8 cellular contexts compared by ENCODE assay signal in the genomic region with DNA sequence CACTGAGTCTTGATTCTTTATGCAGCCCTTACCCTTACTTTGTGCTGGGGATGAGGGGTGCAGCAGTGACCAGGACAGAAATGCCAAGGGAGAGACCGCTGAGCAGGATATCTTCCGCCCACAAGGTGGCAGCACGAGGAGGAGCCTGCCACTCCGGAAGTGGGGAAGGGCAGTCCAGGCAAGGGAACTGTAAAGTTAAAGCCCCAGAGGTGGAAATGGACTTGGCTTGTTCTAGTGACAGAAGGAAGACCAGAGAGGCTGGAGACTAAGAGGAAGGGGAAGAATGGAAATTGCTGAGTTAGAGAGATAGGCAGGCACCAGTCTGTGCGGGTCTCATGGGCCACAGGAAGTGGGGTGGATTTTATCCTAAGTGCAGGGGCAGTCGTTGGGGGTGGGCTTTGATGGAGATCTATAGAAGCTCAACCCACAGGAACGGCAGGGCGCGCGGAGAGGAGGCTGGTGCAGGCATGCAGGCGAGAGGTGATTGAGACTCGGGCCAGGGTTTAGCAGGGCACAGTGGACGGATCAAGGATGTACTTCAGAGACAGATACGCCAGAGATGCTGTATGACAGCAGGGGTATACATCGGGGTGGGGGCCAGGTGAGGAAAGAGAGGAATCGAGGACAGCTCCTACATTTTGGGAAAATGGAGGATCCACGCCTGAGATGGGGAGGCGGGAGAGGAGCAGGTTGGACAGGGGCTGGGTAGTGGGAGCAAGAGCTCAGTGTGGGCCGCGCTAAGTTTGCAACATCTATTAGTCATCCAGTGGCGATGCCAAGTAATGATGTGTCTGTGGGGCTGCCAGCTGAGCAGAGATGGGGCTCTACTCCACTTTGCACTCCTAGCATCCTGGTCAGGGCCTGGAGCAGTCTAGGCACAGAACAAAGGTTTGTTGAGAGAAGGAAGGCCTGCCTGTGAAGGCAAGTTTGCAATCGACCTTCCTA. TPM values are rescaled to one million over a fixed set of nuclear protein-coding genes. Genes with fewer than 3 reads are reported as not detected.
DNase-seq lines count a peak whose midpoint lies in the region; ATAC-seq and TF ChIP-seq lines count a peak whose summit lies in the region.

No MANE protein-coding gene starts in this region.

- POLR2A ChIA-PET in activated CD8-positive, alpha-beta T cell treated with anti-CD3 and anti-CD28 coated beads, Interleukin-2, amount 10 ng/mL, durations not matched to agents 7 days and 5 days (lab: Charles Lee): interaction anchor here (1.2 to 3.2 kb wide), 12 partner anchors 10 to 139 kb away, joined by 3 to 27 read pairs (median 5); partner anchors contain the start of genes ANKRD13D, POLD4 and PPP1CA

- no peaks in the 10 kb centered on the region for H3K9me3 Mint-ChIP-seq in activated CD8-positive, alpha-beta T cell treated with anti-CD3 and anti-CD28 coated beads, Interleukin-2, amount 10 ng/mL, durations not matched to agents 7 days and 5 days (ENCODE audit: insufficient read depth)
- H3K9me3 Mint-ChIP-seq in endodermal cell: no peaks in the 10 kb centered on the region
- H3K9me3 Mint-ChIP-seq in mesothelial cell of epicardium: no peaks in the 10 kb centered on the region
- no peaks in the 10 kb centered on the region for H3K9me3 Mint-ChIP-seq in stimulated activated naive CD8-positive, alpha-beta T cell treated with anti-CD3 and anti-CD28 coated beads, Interleukin-15, Interleukin-2, amounts not matched to agents 100 ng/mL and 50 ng/mL, for 24 hours

- H3K4me3 Mint-ChIP-seq in activated CD8-positive, alpha-beta T cell treated with anti-CD3 and anti-CD28 coated beads, Interleukin-2, amount 10 ng/mL, durations not matched to agents 7 days and 5 days: peak overlapping the region; percentile 51
- peak overlapping the region; percentile 45 for H3K4me3 Mint-ChIP-seq in endodermal cell
- H3K4me3 Mint-ChIP-seq in mesothelial cell of epicardium: peak overlapping the region; percentile 60
- peak overlapping the region; percentile 62 for H3K4me3 Mint-ChIP-seq in stimulated activated naive CD8-positive, alpha-beta T cell treated with anti-CD3 and anti-CD28 coated beads, Interleukin-15, Interleukin-2, amounts not matched to agents 100 ng/mL and 50 ng/mL, for 24 hours

- no peak overlapping the region for H3K4me3 ChIP-seq in endodermal cell (ENCODE audit: low read length)

- peak overlapping the region; percentile 85 for H3K27ac Mint-ChIP-seq in activated CD8-positive, alpha-beta T cell treated with anti-CD3 and anti-CD28 coated beads, Interleukin-2, amount 10 ng/mL, durations not matched to agents 7 days and 5 days
- H3K27ac Mint-ChIP-seq in endodermal cell (no peak overlapping the region), mesothelial cell of epicardium (peak overlapping the region; percentile 77)
- peak overlapping the region; percentile 82 for H3K27ac Mint-ChIP-seq in stimulated activated naive CD8-positive, alpha-beta T cell treated with anti-CD3 and anti-CD28 coated beads, Interleukin-15, Interleukin-2, amounts not matched to agents 100 ng/mL and 50 ng/mL, for 24 hours

- peaks cover 61% of the 10 kb centered on the region for H3K4me1 Mint-ChIP-seq in activated CD8-positive, alpha-beta T cell treated with anti-CD3 and anti-CD28 coated beads, Interleukin-2, amount 10 ng/mL, durations not matched to agents 7 days and 5 days (ENCODE audit: low read depth)
- H3K4me1 Mint-ChIP-seq in endodermal cell (peaks cover 22% of the 10 kb centered on the region), mesothelial cell of epicardium (peaks cover 30% of the 10 kb centered on the region)
- peaks cover 57% of the 10 kb centered on the region for H3K4me1 Mint-ChIP-seq in stimulated activated naive CD8-positive, alpha-beta T cell treated with anti-CD3 and anti-CD28 coated beads, Interleukin-15, Interleukin-2, amounts not matched to agents 100 ng/mL and 50 ng/mL, for 24 hours (ENCODE audit: low read depth)

- peak; percentile 49 for ATAC-seq in activated CD8-positive, alpha-beta T cell treated with anti-CD3 and anti-CD28 coated beads, Interleukin-2, amount 10 ng/mL, durations not matched to agents 7 days and 5 days
- ATAC-seq in HG03095 (IDR thresholded peaks at IDR 0.05; ENCODE audit: unreplicated experiment): no peak

- peaks cover 6% of the 10 kb centered on the region for H3K4me1 ChIP-seq in endodermal cell (ENCODE audit: control insufficient read depth, insufficient read depth, low read length)

- H3K36me3 Mint-ChIP-seq in activated CD8-positive, alpha-beta T cell treated with anti-CD3 and anti-CD28 coated beads, Interleukin-2, amount 10 ng/mL, durations not matched to agents 7 days and 5 days (ENCODE audit: low read depth): peaks cover 13% of the 10 kb centered on the region
- H3K36me3 Mint-ChIP-seq in endodermal cell (ENCODE audit: low read depth) (peaks cover 3% of the 10 kb centered on the region), mesothelial cell of epicardium (no peaks in the 10 kb centered on the region)
- peaks cover 14% of the 10 kb centered on the region for H3K36me3 Mint-ChIP-seq in stimulated activated naive CD8-positive, alpha-beta T cell treated with anti-CD3 and anti-CD28 coated beads, Interleukin-15, Interleukin-2, amounts not matched to agents 100 ng/mL and 50 ng/mL, for 24 hours (ENCODE audit: low read depth)

- WGBS in endodermal cell (ENCODE audit: insufficient coverage in 1 of 2, insufficient read length in 1 of 2), 2 experiments: 70 to 80% methylated on average over 17 to 22 of the region's 22 CpGs

- H3K27me3 Mint-ChIP-seq in activated CD8-positive, alpha-beta T cell treated with anti-CD3 and anti-CD28 coated beads, Interleukin-2, amount 10 ng/mL, durations not matched to agents 7 days and 5 days (ENCODE audit: low read depth): no peaks in the 10 kb centered on the region
- H3K27me3 Mint-ChIP-seq in endodermal cell (ENCODE audit: insufficient read depth) (peaks cover 22% of the 10 kb centered on the region), mesothelial cell of epicardium (ENCODE audit: low read depth) (no peaks in the 10 kb centered on the region)
- no peaks in the 10 kb centered on the region for H3K27me3 Mint-ChIP-seq in stimulated activated naive CD8-positive, alpha-beta T cell treated with anti-CD3 and anti-CD28 coated beads, Interleukin-15, Interleukin-2, amounts not matched to agents 100 ng/mL and 50 ng/mL, for 24 hours

- CTCF ChIA-PET in activated CD8-positive, alpha-beta T cell treated with anti-CD3 and anti-CD28 coated beads, Interleukin-2, amount 10 ng/mL, durations not matched to agents 7 days and 5 days (lab: Charles Lee): interaction anchor here (0.6 to 4.9 kb wide), 43 partner anchors 9 to 182 kb away, joined by 3 to 116 read pairs (median 5); partner anchors contain the start of genes ANKRD13D, CLCF1, KDM2A and POLD4

- TF ChIP-seq CTCF in endodermal cell (conservative IDR thresholded peaks at IDR 0.05) (peak; percentile 88), mesothelial cell of epicardium (IDR thresholded peaks at IDR 0.05; ENCODE audit: unreplicated experiment) (peak; percentile 61)

- no peak overlapping the region for H3K9ac ChIP-seq in endodermal cell (ENCODE audit: extremely low read depth, low read length, poor library complexity, severe bottlenecking)

- H3K9me3 ChIP-seq in endodermal cell (ENCODE audit: control insufficient read depth, low read length): no peaks in the 10 kb centered on the region

- H3K36me3 ChIP-seq in endodermal cell (ENCODE audit: control insufficient read depth, insufficient read depth, low read length): peaks cover 3% of the 10 kb centered on the region

- no peak overlapping the region for H3K27ac ChIP-seq in endodermal cell (ENCODE audit: low read depth, low read length)

- H3K27me3 ChIP-seq in endodermal cell (ENCODE audit: control insufficient read depth, insufficient read depth, low read length, poor library complexity, severe bottlenecking): no peaks in the 10 kb centered on the region

- DNase-seq in DMS114 treated with DMSO at 0.1 percent for 48 hours (lab: John Stamatoyannopoulos, UW; ENCODE audit: unreplicated experiment) (peak; percentile 75), HT-29 (ENCODE audit: low spot score) (peak; percentile 95), NOMO-1 treated with DMSO at 0.1 percent for 48 hours (lab: John Stamatoyannopoulos, UW; ENCODE audit: unreplicated experiment) (peak; percentile 92), endodermal cell (peak; percentile 94), mesothelial cell of epicardium (ENCODE audit: low spot score in 2 of 2, unreplicated experiment in 2 of 2) (peak in 1 of 2 experiments; percentile 82)
- DNase-seq in activated CD8-positive, alpha-beta T cell treated with anti-CD3 and anti-CD28 coated beads, Interleukin-2, amount 10 ng/mL, durations not matched to agents 7 days and 5 days: peak; percentile 84

RNA-seq across cellular contexts. Expression of gene GRK2, which starts 3.3 kb away (rescaled TPM):
- total RNA-seq in HT-29 (2014; rRNA removed; shearing (Covaris generic)): 270 and 294 TPM in 2 replicates
- total RNA-seq in activated CD8-positive, alpha-beta T cell treated with anti-CD3 and anti-CD28 coated beads, Interleukin-2, amount 10 ng/mL, durations not matched to agents 7 days and 5 days: 100 to 1,000 TPM; 338 to 348 TPM
- total RNA-seq in endodermal cell: 10 to 100 TPM; 58.0 to 61.7 TPM
- polyA plus RNA-seq in endodermal cell (2013, experiment 1 of 2): 43.5 TPM
- 39.5 TPM for polyA plus RNA-seq in endodermal cell (2013, experiment 2 of 2)
- total RNA-seq in mesothelial cell of epicardium: 46.4 to 48.4 TPM (median 46.5 TPM) in 3 replicates

RNA-seq across cellular contexts. Expression of gene ANKRD13D, which starts 26.1 kb away (rescaled TPM):
- total RNA-seq in HT-29 (2014; rRNA removed; shearing (Covaris generic)): 100 and 107 TPM in 2 replicates
- 100 to 1,000 TPM; 179 to 189 TPM for total RNA-seq in activated CD8-positive, alpha-beta T cell treated with anti-CD3 and anti-CD28 coated beads, Interleukin-2, amount 10 ng/mL, durations not matched to agents 7 days and 5 days
- total RNA-seq in endodermal cell: 10 to 100 TPM; 56.6 to 58.6 TPM
- 30.0 TPM for polyA plus RNA-seq in endodermal cell (2013, experiment 1 of 2)
- polyA plus RNA-seq in endodermal cell (2013, experiment 2 of 2): 27.5 TPM
- total RNA-seq in mesothelial cell of epicardium: 71.3 to 78.5 TPM (median 76.5 TPM) in 3 replicates

RNA-seq across cellular contexts. Expression of gene SSH3, which starts 40.3 kb away (rescaled TPM):
- total RNA-seq in HT-29 (2014; rRNA removed; shearing (Covaris generic)): 180 TPM in 2 replicates
- total RNA-seq in activated CD8-positive, alpha-beta T cell treated with anti-CD3 and anti-CD28 coated beads, Interleukin-2, amount 10 ng/mL, durations not matched to agents 7 days and 5 days: 10 to 100 TPM; 12.0 to 13.0 TPM
- 10 to 100 TPM; 39.1 to 44.4 TPM for total RNA-seq in endodermal cell
- polyA plus RNA-seq in endodermal cell (2013, experiment 1 of 2): 22.0 TPM
- 16.0 TPM for polyA plus RNA-seq in endodermal cell (2013, experiment 2 of 2)
- total RNA-seq in mesothelial cell of epicardium: 50.4 to 59.0 TPM (median 55.4 TPM) in 3 replicates
